Comparison of ENCODE assay signal across 17 cellular contexts in genomic region chr15:66236806-66237205, GRCh38. TPM values are rescaled to one million over a fixed set of nuclear protein-coding genes. Genes with fewer than 3 reads are reported as not detected.
DNase-seq lines count a peak whose midpoint lies in the region; ATAC-seq and TF ChIP-seq lines count a peak whose summit lies in the region.
"Had no signal": no experiment of that assay in that cellular context is flagged by ENCODE, and none has a peak within 500 bp of the region (broad histone marks: within the 10 kb centered on the region; RNA-seq: fewer than 3 reads in every experiment).

No MANE protein-coding gene starts in this region.

- H3K9ac ChIP-seq in neuronal stem cell (ENCODE audit: low read depth, low read length, poor library complexity), result no peak overlapping the region

- H3K4ac ChIP-seq in neuronal stem cell (ENCODE audit: low read length), result no peak overlapping the region

- intact Hi-C loops in spleen (cut with DNase I; ENCODE audit: low total_unique reads) (no loop called here), breast epithelium (cut with DNase I; ENCODE audit: low total_unique reads) (no loop called here)

- no peaks in the 10 kb centered on the region for H3K9me2 ChIP-seq in hepatocyte (replicated peaks; ENCODE audit: insufficient read depth)

- H2BK15ac ChIP-seq in neuronal stem cell (ENCODE audit: low read length), result no peak overlapping the region

- H3K4me3 ChIP-seq in hepatocyte (no peak overlapping the region), neuronal stem cell (ENCODE audit: low read length in 2 of 2) (no peak overlapping the region), spleen (no peak overlapping the region), breast epithelium (no peak overlapping the region)
- H3K4me3 ChIP-seq: GM23338 had no signal

- WGBS in hepatocyte (ENCODE audit: low lambda C conversion rate, missing lambda C conversion rate), result 66% methylated on average over 11 of the region's 11 CpGs
- WGBS in neuronal stem cell (ENCODE audit: extremely low coverage in 2 of 2, insufficient read length in 2 of 2, insufficient replicate concordance in 1 of 2), 2 donors, result no CpG with 5 or more reads among the region's 11 CpGs
- 68 to 79% (median 76%) methylated on average over 11 of the region's 11 CpGs for WGBS in spleen, 5 donors

- no peak overlapping the region for H3K23ac ChIP-seq in neuronal stem cell (ENCODE audit: low read depth, low read length, poor library complexity)

- H3K27ac ChIP-seq in hepatocyte (no peak overlapping the region), neuronal stem cell (replicated peaks; ENCODE audit: low read length) (no peak overlapping the region), spleen (no peak overlapping the region), breast epithelium (no peak overlapping the region)

- H3K14ac ChIP-seq in neuronal stem cell (ENCODE audit: low read length), result no peak overlapping the region

- H4K91ac ChIP-seq in neuronal stem cell (ENCODE audit: low read depth, low read length, poor library complexity), result no peak overlapping the region

- H2AFZ ChIP-seq in hepatocyte (no peak overlapping the region), neuronal stem cell (ENCODE audit: low read length) (no peak overlapping the region)
- H2AFZ ChIP-seq: GM23338 had no signal

- TF ChIP-seq POLR2A in spleen (IDR thresholded peaks at IDR 0.05) (no peak), breast epithelium (IDR thresholded peaks at IDR 0.05) (no peak)

- peaks cover 8% of the 10 kb centered on the region for H3K27me3 ChIP-seq in hepatocyte
- peaks cover 0 to 47% (median 2%) of the 10 kb centered on the region in 3 experiments for H3K27me3 ChIP-seq in neuronal stem cell (ENCODE audit: control insufficient read depth in 3 of 3, insufficient read depth in 3 of 3, low read depth in 1 of 3, low read length in 3 of 3)
- peaks cover 0 to 51% (median 0%) of the 10 kb centered on the region in 7 donors for H3K27me3 ChIP-seq in spleen (replicated peaks in 1 of 7)
- H3K27me3 ChIP-seq in breast epithelium, result peaks cover 0 to 19% of the 10 kb centered on the region in 2 donors

- H2BK120ac ChIP-seq in neuronal stem cell (ENCODE audit: low read depth, low read length), result no peak overlapping the region

- H4K20me1 ChIP-seq in hepatocyte (ENCODE audit: insufficient read depth, poor library complexity, severe bottlenecking), result no peaks in the 10 kb centered on the region

- H3K36me3 ChIP-seq in hepatocyte (replicated peaks; ENCODE audit: insufficient read depth, low read depth), result no peaks in the 10 kb centered on the region
- H3K36me3 ChIP-seq in neuronal stem cell (replicated peaks in 1 of 2; ENCODE audit: control insufficient read depth in 2 of 2, insufficient read depth in 2 of 2, low read length in 2 of 2), result no peaks in the 10 kb centered on the region
- no peaks in the 10 kb centered on the region for H3K36me3 ChIP-seq in spleen
- H3K36me3 ChIP-seq in breast epithelium, result no peaks in the 10 kb centered on the region

- H3K9me3 ChIP-seq in hepatocyte (ENCODE audit: low read depth) (no peaks in the 10 kb centered on the region), neuronal stem cell (replicated peaks in 1 of 2; ENCODE audit: control insufficient read depth in 2 of 2, insufficient read depth in 1 of 2, low read depth in 1 of 2, low read length in 2 of 2) (no peaks in the 10 kb centered on the region), spleen (no peaks in the 10 kb centered on the region), breast epithelium (no peaks in the 10 kb centered on the region)

- peak overlapping the region; percentile 81 for H3K18ac ChIP-seq in neuronal stem cell (ENCODE audit: low read length)

- TF ChIP-seq CTCF in hepatocyte (IDR thresholded peaks at IDR 0.05; ENCODE audit: poor library complexity), result no peak
- no peak for TF ChIP-seq CTCF in spleen (IDR thresholded peaks at IDR 0.05 in 8 of 11, conservative IDR thresholded peaks at IDR 0.05 in 3 of 11)
- no peak for TF ChIP-seq CTCF in breast epithelium (IDR thresholded peaks at IDR 0.05)

- no peak overlapping the region for H2AK5ac ChIP-seq in neuronal stem cell (ENCODE audit: low read depth, low read length)

- peak; percentile 35 for DNase-seq in hepatocyte (ENCODE audit: low spot score)
- DNase-seq in neuronal stem cell (ENCODE audit: low spot score), result no peak
- peak; percentile 36 for DNase-seq in spleen
- no peak for DNase-seq in activated CD8-positive, alpha-beta memory T cell treated with anti-CD3 and anti-CD28 coated beads, Interleukin-2, amount 50 U/mL, for 48 hours
- no peak for DNase-seq in breast epithelium (ENCODE audit: low spot score in 2 of 2)
- no peak for DNase-seq in NCI-H345 treated with DMSO at 0.1 percent for 48 hours (lab: John Stamatoyannopoulos, UW; ENCODE audit: unreplicated experiment)
- DNase-seq: C1 segment of cervical spinal cord; Calu3; CD4-positive, alpha-beta memory T cell; COR-L47; DMS53; DMS79 treated with DMSO at 0.1 percent for 48 hours; GF-D8; H9 had no signal

- no peak overlapping the region for H3K4me2 ChIP-seq in hepatocyte
- H3K4me2 ChIP-seq in neuronal stem cell (ENCODE audit: insufficient read depth, low read length, poor library complexity, severe bottlenecking), result no peak overlapping the region
- H3K4me2 ChIP-seq: GM23338 had no signal

- no peaks in the 10 kb centered on the region for H3K4me1 ChIP-seq in hepatocyte (ENCODE audit: insufficient read depth)
- peaks cover 0 to 4% of the 10 kb centered on the region in 2 donors for H3K4me1 ChIP-seq in neuronal stem cell (ENCODE audit: control insufficient read depth in 2 of 2, insufficient read depth in 1 of 2, low read depth in 1 of 2, low read length in 2 of 2)
- H3K4me1 ChIP-seq in spleen, result no peaks in the 10 kb centered on the region
- H3K4me1 ChIP-seq in breast epithelium, result no peaks in the 10 kb centered on the region

- H4K8ac ChIP-seq in neuronal stem cell (ENCODE audit: low read depth, low read length), result no peak overlapping the region

- no peaks in the 10 kb centered on the region for H3K79me2 ChIP-seq in hepatocyte

- no peaks in the 10 kb centered on the region for H3K79me1 ChIP-seq in neuronal stem cell (ENCODE audit: low read depth, low read length)

- H2BK5ac ChIP-seq in neuronal stem cell (ENCODE audit: low read length), result peak overlapping the region; percentile 15

- ATAC-seq in GM19035 (IDR thresholded peaks at IDR 0.05; ENCODE audit: unreplicated experiment), result no peak
- ATAC-seq: GM23338, HCT116 had no signal

- no peak overlapping the region for H2BK12ac ChIP-seq in neuronal stem cell (ENCODE audit: low read length)

RNA-seq across cellular contexts. Expression of gene MEGF11, which starts 16.7 kb away (rescaled TPM):
- 0.07 and 0.12 TPM in 2 replicates for total RNA-seq in hepatocyte
- 0.25 TPM in 1 of 2 replicates, not detected in the other for polyA plus RNA-seq in hepatocyte
- 0.32 TPM for polyA plus RNA-seq in neuronal stem cell (2013, experiment 1 of 2)
- 0.51 TPM for polyA plus RNA-seq in neuronal stem cell (2013, experiment 2 of 2)
- under 1 TPM in 4 of 7 donors, not detected in 3; 0.14 to 0.61 (median 0.39) TPM for total RNA-seq in spleen
- under 1 TPM in 2 of 3 donors, not detected in 1; 0.02 to 0.03 TPM for polyA plus RNA-seq in spleen
- not detected for total RNA-seq in breast epithelium
- total RNA-seq: CD4-positive, alpha-beta memory T cell had no signal

RNA-seq across cellular contexts. Expression of gene DIS3L, which starts 56.6 kb away (rescaled TPM):
- total RNA-seq in hepatocyte (29.5 and 34.4 TPM in 2 replicates), spleen (10 to 100 TPM; 23.1 to 30.7 (median 28.1) TPM), breast epithelium (10 to 100 TPM; 37.0 to 46.4 (median 43.2) TPM)
- polyA plus RNA-seq in hepatocyte (18.6 and 20.3 TPM in 2 replicates), spleen (10 to 100 TPM in 2 of 3 donors, 1 to 10 TPM in 1; 8.8 to 13.1 (median 10.7) TPM)
- polyA plus RNA-seq in neuronal stem cell (2013, experiment 1 of 2), result 7.7 TPM
- polyA plus RNA-seq in neuronal stem cell (2013, experiment 2 of 2), result 7.9 TPM

Comparison
In these comparisons a context has a peak if more than half of its experiments do, and no peak if none do; other contexts are left out.
1. DNase-seq: peak in hepatocyte (single experiment) and spleen (single experiment); none in neuronal stem cell (single experiment), activated CD8-positive, alpha-beta memory T cell treated with anti-CD3 and anti-CD28 coated beads, Interleukin-2, amount 50 U/mL, for 48 hours (single experiment), breast epithelium (0 of 2) and NCI-H345 treated with DMSO at 0.1 percent for 48 hours (single experiment).